ENCODE assay signal across 8 cellular contexts in the genomic region with DNA sequence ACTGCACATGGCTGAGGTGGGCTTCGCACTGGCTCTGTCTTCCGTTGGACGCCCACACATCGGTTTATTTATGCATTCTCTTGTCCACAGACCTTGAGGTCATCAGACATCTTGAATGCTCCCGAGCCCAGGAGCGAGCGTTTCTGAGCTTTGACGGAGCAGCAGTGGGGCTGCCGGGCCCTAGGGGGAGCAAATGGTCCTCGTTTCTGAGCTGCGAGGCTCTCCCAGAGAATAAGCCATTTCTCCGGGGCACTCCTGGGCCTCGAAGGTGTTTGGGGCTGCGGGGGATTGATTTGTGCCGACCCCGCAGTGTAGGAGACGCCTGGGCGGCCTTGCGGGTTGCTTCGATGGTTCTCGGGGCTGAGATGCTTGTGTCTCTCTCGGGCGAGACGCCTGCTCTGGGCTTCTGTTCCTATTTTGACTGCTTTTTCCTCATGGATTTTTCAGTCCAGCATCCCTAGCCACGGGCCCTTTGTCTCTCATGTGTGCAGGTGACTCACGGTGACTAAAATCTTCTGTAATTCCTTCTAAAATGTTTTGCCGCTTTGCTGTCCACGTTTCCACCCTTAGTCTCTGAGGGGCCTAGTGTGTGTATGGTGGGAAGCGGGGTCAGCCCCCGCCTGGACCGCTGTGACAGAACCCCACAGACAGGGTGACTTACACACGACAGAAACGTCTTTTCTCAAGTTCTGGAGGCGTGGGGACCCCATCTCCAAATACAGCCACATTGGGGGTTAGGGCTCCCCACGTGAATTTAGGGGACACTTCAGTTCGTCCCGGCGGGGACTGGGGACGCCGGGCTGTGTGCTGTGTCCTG.
DNase-seq lines count a peak whose midpoint lies in the region.

No MANE protein-coding gene starts in this region.

- DNase-seq in activated T-cell treated with anti-CD3 and anti-CD28 coated beads, Interleukin-2, amount 50 U/mL, for 1 hour = peak; percentile 38
- no peak for DNase-seq in activated T-cell treated with anti-CD3 and anti-CD28 coated beads for 4 hours
- peak in 1 of 2 experiments; percentile 55 for DNase-seq in SJCRH30
- DNase-seq in dermis blood vessel endothelial cell = peak; percentile 51
- peak; percentile 44 for DNase-seq in medulla oblongata (ENCODE audit: extremely low spot score)
- no peak for DNase-seq in NCI-H1694 (lab: John Stamatoyannopoulos, UW)
- no peak for DNase-seq in NCI-H446 treated with DMSO at 0.1 percent for 48 hours (lab: John Stamatoyannopoulos, UW)

- no peaks in the 10 kb centered on the region for H3K9me3 ChIP-seq in SJCRH30 (replicated peaks)
- H3K9me3 ChIP-seq in thymus (ENCODE audit: control insufficient read depth) = no peaks in the 10 kb centered on the region

- H3K36me3 ChIP-seq in SJCRH30 = no peaks in the 10 kb centered on the region
- H3K36me3 ChIP-seq in thymus (ENCODE audit: control insufficient read depth, insufficient read depth) = no peaks in the 10 kb centered on the region

- peaks cover 29% of the 10 kb centered on the region for H3K27me3 ChIP-seq in SJCRH30
- H3K27me3 ChIP-seq in thymus (ENCODE audit: control insufficient read depth, insufficient read depth) = no peaks in the 10 kb centered on the region

- peak overlapping the region; percentile 45 for H3K4me3 ChIP-seq in SJCRH30
- H3K4me3 ChIP-seq in thymus (ENCODE audit: low read length) = peak overlapping the region; percentile 49

- 45% methylated on average over 40 of the region's 40 CpGs for WGBS in thymus

- peaks cover 6% of the 10 kb centered on the region; the same call in 1 of the 2 replicates for H3K4me1 ChIP-seq in SJCRH30
- peaks cover 11% of the 10 kb centered on the region for H3K4me1 ChIP-seq in thymus (ENCODE audit: control insufficient read depth, insufficient read depth, low read length)

- no peak overlapping the region for H3K27ac ChIP-seq in SJCRH30
- H3K27ac ChIP-seq in thymus (ENCODE audit: low read depth) = no peak overlapping the region

Comparison
In these comparisons a context has a peak if more than half of its experiments do, and no peak if none do; other contexts are left out.
1. DNase-seq: peak in activated T-cell treated with anti-CD3 and anti-CD28 coated beads, Interleukin-2, amount 50 U/mL, for 1 hour (single experiment), dermis blood vessel endothelial cell (single experiment) and medulla oblongata (single experiment); none in activated T-cell treated with anti-CD3 and anti-CD28 coated beads for 4 hours (single experiment), NCI-H1694 (single experiment) and NCI-H446 treated with DMSO at 0.1 percent for 48 hours (single experiment).